8 cellular contexts compared by ENCODE assay signal in genomic region chr1:98054367-98054701, GRCh38.
A peak's percentile ranks its signal among the peaks of the same experiment; 100 is the strongest.
DNase-seq lines count a peak whose midpoint lies in the region; ATAC-seq and TF ChIP-seq lines count a peak whose summit lies in the region.

No MANE protein-coding gene starts in this region.

- no peaks in the 10 kb centered on the region for H3K9me3 ChIP-seq in iPS-20b (ENCODE audit: insufficient read depth, low read depth, low read length)
- no peaks in the 10 kb centered on the region for H3K9me3 ChIP-seq in stomach

- peak in 1 of 7 experiments; percentile 19 for TF ChIP-seq CTCF in stomach (IDR thresholded peaks at IDR 0.05)

- H3K36me3 ChIP-seq in iPS-20b (ENCODE audit: insufficient read depth, low read depth, low read length) (no peaks in the 10 kb centered on the region), stomach (no peaks in the 10 kb centered on the region)

- peak overlapping the region; percentile 50; the same call in 1 of the 2 replicates for H3K9ac ChIP-seq in iPS-20b (ENCODE audit: low read depth, low read length)

- peaks cover 5% of the 10 kb centered on the region for H3K4me1 ChIP-seq in iPS-20b (ENCODE audit: insufficient read depth, low read length)
- peaks cover 8 to 19% (median 13%) of the 10 kb centered on the region in 4 donors for H3K4me1 ChIP-seq in stomach

- peaks cover 84% of the 10 kb centered on the region for H3K27me3 Mint-ChIP-seq in activated CD4-positive, alpha-beta T cell treated with anti-CD3 and anti-CD28 coated beads, Interleukin-2, amount 10 ng/mL, durations not matched to agents 7 days and 5 days
- peaks cover 52% of the 10 kb centered on the region for H3K27me3 Mint-ChIP-seq in activated T-helper 17 cell treated with anti-CD3 and anti-CD28 coated beads, Interleukin-2, amount 50 U/mL, for 72 hours

- CTCF ChIA-PET in activated CD4-positive, alpha-beta T cell treated with anti-CD3 and anti-CD28 coated beads, Interleukin-2, amount 10 ng/mL, durations not matched to agents 7 days and 5 days (lab: Charles Lee) = no interaction called here

- H3K4me1 Mint-ChIP-seq in activated CD4-positive, alpha-beta T cell treated with anti-CD3 and anti-CD28 coated beads, Interleukin-2, amount 10 ng/mL, durations not matched to agents 7 days and 5 days = peaks cover 16% of the 10 kb centered on the region
- H3K4me1 Mint-ChIP-seq in activated T-helper 17 cell treated with anti-CD3 and anti-CD28 coated beads, Interleukin-2, amount 50 U/mL, for 72 hours = peaks cover 4% of the 10 kb centered on the region

- intact Hi-C loops in stomach (cut with DNase I; ENCODE audit: low total_unique reads) = loop anchor here (10.0 kb wide), 1 partner anchor 1090 kb away; no protein-coding TSS in a partner anchor

- no peak for DNase-seq in activated CD4-positive, alpha-beta T cell treated with anti-CD3 and anti-CD28 coated beads, Interleukin-2, amount 10 ng/mL, durations not matched to agents 7 days and 5 days
- DNase-seq in activated CD4-positive, alpha-beta T cell treated with anti-CD3 and anti-CD28 coated beads for 48 hours = no peak
- DNase-seq in stomach = no peak
- DNase-seq in activated CD8-positive, alpha-beta memory T cell treated with anti-CD3 and anti-CD28 coated beads, Interleukin-2, amount 50 U/mL, for 4 hours = no peak

- POLR2A ChIA-PET in activated CD4-positive, alpha-beta T cell treated with anti-CD3 and anti-CD28 coated beads, Interleukin-2, amount 10 ng/mL, durations not matched to agents 7 days and 5 days (lab: Charles Lee) = no interaction called here

- H3K4me3 Mint-ChIP-seq in activated CD4-positive, alpha-beta T cell treated with anti-CD3 and anti-CD28 coated beads, Interleukin-2, amount 10 ng/mL, durations not matched to agents 7 days and 5 days = peak overlapping the region; percentile 10
- H3K4me3 Mint-ChIP-seq in activated T-helper 17 cell treated with anti-CD3 and anti-CD28 coated beads, Interleukin-2, amount 50 U/mL, for 72 hours = peak overlapping the region; percentile 42

- 18 to 22% (median 20%) methylated on average over 11 of the region's 11 CpGs for WGBS in stomach, 5 donors

- H3K4me3 ChIP-seq in iPS-20b (ENCODE audit: low read length) (peak overlapping the region; percentile 81; the same call in 1 of the 2 replicates), stomach (peak overlapping the region; percentile 41 to 68 (median 55))

- ATAC-seq in activated T-helper 17 cell treated with anti-CD3 and anti-CD28 coated beads, Interleukin-2, amount 50 U/mL, for 72 hours (replicated peaks) = no peak
- ATAC-seq in HG02623 (IDR thresholded peaks at IDR 0.05; ENCODE audit: unreplicated experiment) (no peak), HG02938 (IDR thresholded peaks at IDR 0.05; ENCODE audit: unreplicated experiment) (no peak)

- no peak overlapping the region for H3K27ac Mint-ChIP-seq in activated CD4-positive, alpha-beta T cell treated with anti-CD3 and anti-CD28 coated beads, Interleukin-2, amount 10 ng/mL, durations not matched to agents 7 days and 5 days
- H3K27ac Mint-ChIP-seq in activated T-helper 17 cell treated with anti-CD3 and anti-CD28 coated beads, Interleukin-2, amount 50 U/mL, for 72 hours = no peak overlapping the region

- H3K27ac ChIP-seq in iPS-20b (ENCODE audit: low read length) (no peak overlapping the region), stomach (no peak overlapping the region)

- no peaks in the 10 kb centered on the region for H3K36me3 Mint-ChIP-seq in activated CD4-positive, alpha-beta T cell treated with anti-CD3 and anti-CD28 coated beads, Interleukin-2, amount 10 ng/mL, durations not matched to agents 7 days and 5 days (ENCODE audit: low read depth)
- no peaks in the 10 kb centered on the region for H3K36me3 Mint-ChIP-seq in activated T-helper 17 cell treated with anti-CD3 and anti-CD28 coated beads, Interleukin-2, amount 50 U/mL, for 72 hours (ENCODE audit: low read depth)

- no peak for TF ChIP-seq POLR2A in stomach (IDR thresholded peaks at IDR 0.05)

- H3K27me3 ChIP-seq in iPS-20b (ENCODE audit: insufficient read depth, low read length) (peaks cover 56% of the 10 kb centered on the region), stomach (peaks cover 1 to 80% (median 23%) of the 10 kb centered on the region in 3 donors)

- TF ChIP-seq EP300 in stomach (IDR thresholded peaks at IDR 0.05) = no peak

- H3K9me3 Mint-ChIP-seq in activated CD4-positive, alpha-beta T cell treated with anti-CD3 and anti-CD28 coated beads, Interleukin-2, amount 10 ng/mL, durations not matched to agents 7 days and 5 days = no peaks in the 10 kb centered on the region
- no peaks in the 10 kb centered on the region for H3K9me3 Mint-ChIP-seq in activated T-helper 17 cell treated with anti-CD3 and anti-CD28 coated beads, Interleukin-2, amount 50 U/mL, for 72 hours
